8 cellular contexts compared by ENCODE assay signal in genomic region chr12:751828-752672, GRCh38. TPM values are rescaled to one million over a fixed set of nuclear protein-coding genes. Genes with fewer than 3 reads are reported as not detected.
A peak's percentile ranks its signal among the peaks of the same experiment; 100 is the strongest.
DNase-seq lines count a peak whose midpoint lies in the region; ATAC-seq, FAIRE-seq and TF ChIP-seq lines count a peak whose summit lies in the region.

WNK1 (plus strand) TSS chr12:752579; CDS start chr12:753566, 987 bp downstream.

- POLR2A ChIA-PET in OCI-LY7 (lab: Charles Lee): interaction anchor here (0.6 to 3.8 kb wide), 25 partner anchors 9 to 701 kb away, joined by 3 to 37 read pairs (median 5); no protein-coding TSS in a partner anchor

- no TSS peak for BruUV-seq in OCI-LY7 (replicated peaks; lab: Mats Ljungman, UMichigan)

- H3K27ac ChIP-seq in OCI-LY7 (ENCODE audit: low read depth, low read length, poor library complexity, severe bottlenecking): peak within 1 kb of the TSS; percentile 90

- peaks cover 32% of the 10 kb centered on the region for H3K36me3 ChIP-seq in OCI-LY7 (ENCODE audit: insufficient read depth, low read length)

- FAIRE-seq in D721Med (lab: Jason Lieb, UNC): no peak

- TF ChIP-seq CTCF in D721Med (IDR thresholded peaks at IDR 0.05; ENCODE audit: insufficient read depth, missing control alignments) (no peak), OCI-LY7 (conservative IDR thresholded peaks at IDR 0.05; ENCODE audit: low read length) (no peak)

- H2AFZ ChIP-seq in OCI-LY7 (ENCODE audit: low read length): peak within 1 kb of the TSS; percentile 73

- no peaks in the 10 kb centered on the region for H3K9me3 ChIP-seq in OCI-LY7 (ENCODE audit: low read length)

- peak; percentile 76 for DNase-seq in D721Med (ENCODE audit: insufficient read length, low spot score)
- peak; percentile 96 for DNase-seq in HuH-7.5 (ENCODE audit: low spot score)
- peak; percentile 99 for DNase-seq in OCI-LY7 (ENCODE audit: low spot score)
- DNase-seq in activated T-cell treated with anti-CD3 and anti-CD28 coated beads for 1 hour (ENCODE audit: low read depth): peak; percentile 98
- peak; percentile 99 for DNase-seq in epidermal melanocyte (ENCODE audit: insufficient read length, low spot score)
- peak; percentile 95 for DNase-seq in middle frontal gyrus (ENCODE audit: extremely low spot score, low spot score)
- DNase-seq in stimulated activated CD8-positive, alpha-beta memory T cell treated with anti-CD3 and anti-CD28 coated beads, Interleukin-4, amount 100 ng/mL, for 1 hour (ENCODE audit: low read depth in 2 of 2, low spot score in 1 of 2): peak; percentile 97

- peak within 1 kb of the TSS; percentile 96 for H3K4me2 ChIP-seq in OCI-LY7 (ENCODE audit: low read length)

- H4K20me1 ChIP-seq in OCI-LY7 (ENCODE audit: insufficient read depth, low read length): peaks cover 30% of the 10 kb centered on the region

- CTCF ChIA-PET in OCI-LY7 (lab: Charles Lee; ENCODE audit: unreplicated experiment): interaction anchor here (0.6 to 3.1 kb wide), 5 partner anchors 89 to 183 kb away, joined by 3 to 25 read pairs (median 5); partner anchors contain the start of gene NINJ2

- peaks cover 39% of the 10 kb centered on the region for H3K4me1 ChIP-seq in OCI-LY7 (ENCODE audit: insufficient read depth, low read length, poor library complexity, severe bottlenecking)

- peak; percentile 46 for ATAC-seq in GM21526 (IDR thresholded peaks at IDR 0.05; ENCODE audit: low FRiP score, unreplicated experiment)

- intact Hi-C loops in OCI-LY7 (cut with micrococcal nuclease; ENCODE audit: unreplicated experiment): loop anchor here (1.0 to 10.0 kb wide), 8 partner anchors 27 to 843 kb away; partner anchors contain the start of genes ERC1, FBXL14 and RAD52

- no peaks in the 10 kb centered on the region for H3K9me2 ChIP-seq in OCI-LY7 (ENCODE audit: insufficient read depth, low read length)

- H3K79me2 ChIP-seq in OCI-LY7 (ENCODE audit: insufficient read depth, low read depth, low read length): peaks cover 42% of the 10 kb centered on the region

- H3K4me3 ChIP-seq in OCI-LY7 (ENCODE audit: low read depth, low read length, poor library complexity, severe bottlenecking): peak within 1 kb of the TSS; percentile 87

RNA-seq across cellular contexts. Expression of gene WNK1, which starts in this region (rescaled TPM):
- 66.4 and 84.1 TPM in 2 replicates for total RNA-seq in OCI-LY7 (2014; rRNA removed; shearing (Covaris generic))
- total RNA-seq in OCI-LY7 (2022): 131 and 135 TPM in 2 replicates

Comparison
In these comparisons a context has a peak if more than half of its experiments do, and no peak if none do; other contexts are left out.
1. Peak in every context shown above with its lines: DNase-seq, ATAC-seq, H3K4me3 ChIP-seq and H3K27ac ChIP-seq.